1 cellular context compared by ENCODE assay signal in genomic region chr12:46185686-46186085, GRCh38.
TF ChIP-seq lines count a peak whose summit lies in the region.

No MANE protein-coding gene starts in this region.

TF ChIP-seq in IMR-90, 13 proteins besides CTCF, POLR2A, EP300 and RAD21:
- TF ChIP-seq RFX5 (IDR thresholded peaks at IDR 0.05; ENCODE audit: low read depth, low read length) (no peak), NFE2L2 (IDR thresholded peaks at IDR 0.05; ENCODE audit: low read depth, low read length) (no peak), USF2 (IDR thresholded peaks at IDR 0.05; ENCODE audit: low read depth, low read length) (no peak), MAFK (IDR thresholded peaks at IDR 0.05; ENCODE audit: low read depth, low read length) (no peak), CHD1 (IDR thresholded peaks at IDR 0.05; ENCODE audit: low read depth, low read length) (no peak), ELK1 (IDR thresholded peaks at IDR 0.05; ENCODE audit: borderline replicate concordance, low read depth, low read length) (no peak), MAZ (IDR thresholded peaks at IDR 0.05; ENCODE audit: borderline replicate concordance, low read depth, low read length) (no peak), CEBPB (IDR thresholded peaks at IDR 0.05; ENCODE audit: low read depth, low read length) (no peak), RCOR1 (IDR thresholded peaks at IDR 0.05; ENCODE audit: insufficient replicate concordance, low read length) (no peak), BHLHE40 (IDR thresholded peaks at IDR 0.05; ENCODE audit: low read depth, low read length) (no peak)
